Comparison of ENCODE assay signal across 1 cellular context in the genomic region with DNA sequence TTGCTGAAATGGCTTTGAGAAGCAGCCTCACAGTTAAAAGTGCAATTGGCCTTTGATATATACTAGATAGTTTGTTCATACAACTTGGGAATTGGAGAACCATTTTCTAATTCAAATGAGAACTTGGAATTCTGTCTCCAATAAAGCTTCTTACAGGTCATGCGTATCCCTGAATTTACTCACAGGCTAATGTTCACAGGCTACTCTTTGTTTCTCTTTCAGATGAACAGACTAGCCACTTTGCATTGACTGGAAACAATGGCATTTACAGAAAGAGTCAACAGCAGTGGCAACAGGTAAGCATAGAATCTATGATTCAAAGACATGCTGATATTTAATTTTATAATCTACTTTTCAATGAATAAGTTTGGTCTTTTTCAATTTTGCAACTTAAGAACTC.
TF ChIP-seq lines count a peak whose summit lies in the region.

No MANE protein-coding gene starts in this region.

TF ChIP-seq in endothelial cell of umbilical vein, 7 proteins besides CTCF, POLR2A, EP300 and RAD21 (continued from another document):
- TF ChIP-seq, protein P1, sequence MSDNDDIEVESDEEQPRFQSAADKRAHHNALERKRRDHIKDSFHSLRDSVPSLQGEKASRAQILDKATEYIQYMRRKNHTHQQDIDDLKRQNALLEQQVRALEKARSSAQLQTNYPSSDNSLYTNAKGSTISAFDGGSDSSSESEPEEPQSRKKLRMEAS (IDR thresholded peaks at IDR 0.05; ENCODE audit: insufficient read depth, insufficient read length), result no peak
- TF ChIP-seq FOS (IDR thresholded peaks at IDR 0.05; ENCODE audit: borderline replicate concordance, insufficient read depth, low read length) (no peak), POLR2AphosphoS5 (IDR thresholded peaks at IDR 0.05; ENCODE audit: insufficient read depth, low read depth, low read length) (no peak), JUN (IDR thresholded peaks at IDR 0.05; ENCODE audit: borderline replicate concordance, insufficient read depth, insufficient read length, low read depth) (no peak), EZH2 (IDR thresholded peaks at IDR 0.05; ENCODE audit: borderline replicate concordance, low read depth, low read length, severe bottlenecking) (no peak)
